8 cellular contexts compared by ENCODE assay signal in the genomic region with DNA sequence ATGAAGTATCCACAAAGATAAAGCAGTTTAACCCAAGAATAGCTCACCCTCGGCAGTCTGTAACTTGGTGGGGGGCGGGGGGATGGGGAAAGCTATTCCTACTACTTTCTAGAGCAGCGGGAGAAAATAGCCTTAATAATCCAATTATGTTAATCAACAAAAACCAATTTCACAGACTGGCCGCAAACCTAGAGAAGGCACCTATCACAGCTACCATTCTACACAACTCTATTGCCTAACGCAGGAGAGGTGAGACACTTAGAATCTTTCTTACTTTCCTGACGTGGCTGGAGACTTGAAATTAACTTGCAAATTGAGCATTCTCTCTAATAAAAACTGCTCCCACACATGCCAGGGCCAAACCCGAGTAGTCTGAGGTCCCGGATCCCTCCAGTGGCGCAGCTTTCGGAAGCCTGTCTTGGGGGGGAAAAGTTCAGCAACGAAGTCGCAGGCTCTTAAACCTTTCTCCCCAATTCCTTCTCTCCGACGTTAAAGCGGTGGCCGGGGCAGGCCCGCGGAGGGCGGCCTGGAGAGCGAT. TPM values are rescaled to one million over a fixed set of nuclear protein-coding genes. Genes with fewer than 3 reads are reported as not detected.
A peak's percentile ranks its signal among the peaks of the same experiment; 100 is the strongest.
DNase-seq lines count a peak whose midpoint lies in the region; ATAC-seq, FAIRE-seq and TF ChIP-seq lines count a peak whose summit lies in the region.

No MANE protein-coding gene starts in this region.

- H3K9me3 ChIP-seq in A549 (no peaks in the 10 kb centered on the region), OCI-LY7 (ENCODE audit: low read length) (no peaks in the 10 kb centered on the region), endothelial cell of umbilical vein (replicated peaks; ENCODE audit: control insufficient read depth, insufficient read depth, low read length) (no peaks in the 10 kb centered on the region)

- CTCF ChIA-PET in A549 (lab: Yijun Ruan, JAX) (interaction anchor here (0.9 to 3.0 kb wide), 8 partner anchors 9 to 277 kb away, joined by 3 to 11 read pairs (median 4); a partner anchor contains a TSS), OCI-LY7 (lab: Charles Lee; ENCODE audit: unreplicated experiment) (no interaction called here), endothelial cell of umbilical vein (lab: Charles Lee) (interaction anchor here (1.2 to 1.6 kb wide), 3 partner anchors 50 to 113 kb away, joined by 4 to 7 read pairs (median 5); no protein-coding TSS in a partner anchor)

- no peak for TF ChIP-seq RAD21 in A549 (conservative IDR thresholded peaks at IDR 0.05 in 1 of 2, IDR thresholded peaks at IDR 0.05 in 1 of 2)

- WGBS in A549 (ENCODE audit: missing lambda C conversion rate), result 3% methylated on average over 20 of the region's 20 CpGs

- H2AFZ ChIP-seq in OCI-LY7 (ENCODE audit: low read length) (peak overlapping the region; percentile 40; the same call in 1 of the 2 replicates), endothelial cell of umbilical vein (ENCODE audit: low read depth, low read length) (peak overlapping the region; percentile 85)

- no peaks in the 10 kb centered on the region for H3K9me1 ChIP-seq in endothelial cell of umbilical vein (replicated peaks; ENCODE audit: control insufficient read depth, extremely low read depth, insufficient read depth, low read length)

- ATAC-seq in A549 (peak; percentile 12 to 13; a peak in 5 of 6 replicates), GM19395 (IDR thresholded peaks at IDR 0.05; ENCODE audit: unreplicated experiment) (peak; percentile 8), omental fat pad (ENCODE audit: low FRiP score) (peak; percentile 6)

- peaks cover 25% of the 10 kb centered on the region; the same call in 1 of the 2 replicates for H3K36me3 ChIP-seq in OCI-LY7 (ENCODE audit: insufficient read depth, low read length)
- H3K36me3 ChIP-seq in endothelial cell of umbilical vein (ENCODE audit: control insufficient read depth in 2 of 2, extremely low read depth in 1 of 2, insufficient read depth in 2 of 2, low read length in 2 of 2), result peaks cover 0 to 10% of the 10 kb centered on the region in 2 experiments

- POLR2A ChIA-PET in A549 (lab: Yijun Ruan, JAX) (interaction anchor here (0.6 to 2.6 kb wide), 13 partner anchors 11 to 463 kb away, joined by 3 to 37 read pairs (median 5); a partner anchor contains a TSS), OCI-LY7 (lab: Charles Lee) (interaction anchor here (0.7 kb wide), 1 partner anchor 16 kb away, joined by 4 read pairs; no protein-coding TSS in a partner anchor), endothelial cell of umbilical vein (lab: Charles Lee) (interaction anchor here (0.6 to 1.1 kb wide), 2 partner anchors 17 to 28 kb away, joined by 3 read pairs; no protein-coding TSS in a partner anchor)

- H3K4me1 ChIP-seq in A549, result peaks cover 13% of the 10 kb centered on the region; the same call in 2 of the 3 replicates
- peaks cover 16% of the 10 kb centered on the region for H3K4me1 ChIP-seq in OCI-LY7 (ENCODE audit: insufficient read depth, low read length, poor library complexity, severe bottlenecking)
- H3K4me1 ChIP-seq in endothelial cell of umbilical vein (ENCODE audit: control insufficient read depth, extremely low read depth, insufficient read depth, low read length), result peaks cover 7% of the 10 kb centered on the region

- no TSS peak for BruUV-seq in OCI-LY7 (replicated peaks; lab: Mats Ljungman, UMichigan)
- BruUV-seq in endothelial cell of umbilical vein (replicated peaks; lab: Mats Ljungman, UMichigan), result TSS peak; percentile 31

- H3K79me2 ChIP-seq in OCI-LY7 (ENCODE audit: insufficient read depth, low read depth, low read length) (peaks cover 28% of the 10 kb centered on the region), endothelial cell of umbilical vein (ENCODE audit: control insufficient read depth, insufficient read depth, low read length) (peaks cover 26% of the 10 kb centered on the region)

- H4K20me1 ChIP-seq in OCI-LY7 (ENCODE audit: insufficient read depth, low read length), result no peaks in the 10 kb centered on the region
- no peaks in the 10 kb centered on the region for H4K20me1 ChIP-seq in endothelial cell of umbilical vein (replicated peaks; ENCODE audit: control insufficient read depth, extremely low read depth, insufficient read depth, low read length)

- H3K9ac ChIP-seq in endothelial cell of umbilical vein (replicated peaks; ENCODE audit: extremely low read depth, insufficient read depth, low read length), result peak overlapping the region; percentile 95

- DNase-seq in A549 (ENCODE audit: low read depth in 1 of 2, low spot score in 1 of 2), result no peak
- peak; percentile 25 for DNase-seq in OCI-LY7 (ENCODE audit: low spot score)
- DNase-seq in endothelial cell of umbilical vein (ENCODE audit: low read depth, low spot score), result no peak
- no peak for DNase-seq in omental fat pad (ENCODE audit: low spot score)
- DNase-seq in NCI-H526 treated with DMSO at 0.1 percent for 48 hours (lab: John Stamatoyannopoulos, UW), result no peak
- DNase-seq in Ammon's horn (ENCODE audit: low spot score), result no peak
- no peak for DNase-seq in activated effector memory CD4-positive, alpha-beta T cell treated with anti-CD3 and anti-CD28 coated beads, Interleukin-2, amount 50 U/mL, for 16 hours

- H3K27me3 ChIP-seq in endothelial cell of umbilical vein (ENCODE audit: control insufficient read depth in 2 of 2, insufficient read depth in 2 of 2, low read length in 2 of 2), result no peaks in the 10 kb centered on the region

- intact Hi-C loops in OCI-LY7 (cut with micrococcal nuclease; ENCODE audit: unreplicated experiment) (no loop called here), endothelial cell of umbilical vein (cut with micrococcal nuclease) (loop anchor here (1.0 to 2.0 kb wide), 2 partner anchors 33 to 50 kb away; a partner anchor contains a TSS)

- no peak for TF ChIP-seq EP300 in A549 (IDR thresholded peaks at IDR 0.05)

- dilution Hi-C loops in endothelial cell of umbilical vein (cut with MboI; ENCODE audit: extremely low pct_ligation_motif_present, low sequenced_read_pairs), result no loop called here

- FAIRE-seq in A549 (lab: Jason Lieb, UNC) (no peak), endothelial cell of umbilical vein (lab: Jason Lieb, UNC) (no peak)

- H3K27ac ChIP-seq in A549 (peak overlapping the region; percentile 97 to 99), OCI-LY7 (ENCODE audit: low read depth, low read length, poor library complexity, severe bottlenecking) (peak overlapping the region; percentile 54), endothelial cell of umbilical vein (ENCODE audit: insufficient read depth, low read depth, low read length) (peak overlapping the region; percentile 69)

- no peaks in the 10 kb centered on the region for H3K9me2 ChIP-seq in OCI-LY7 (ENCODE audit: insufficient read depth, low read length)

- no peak for TF ChIP-seq CTCF in A549 (IDR thresholded peaks at IDR 0.05)
- no peak for TF ChIP-seq CTCF in OCI-LY7 (conservative IDR thresholded peaks at IDR 0.05; ENCODE audit: low read length)
- no peak for TF ChIP-seq CTCF in endothelial cell of umbilical vein (IDR thresholded peaks at IDR 0.05; ENCODE audit: extremely low read depth in 1 of 2, insufficient read depth in 1 of 2, low read depth in 1 of 2, low read length in 2 of 2)
- no peak for TF ChIP-seq CTCF in omental fat pad (IDR thresholded peaks at IDR 0.05)

- H3K4me2 ChIP-seq in A549 (peak overlapping the region; percentile 98), OCI-LY7 (ENCODE audit: low read length) (peak overlapping the region; percentile 88), endothelial cell of umbilical vein (ENCODE audit: insufficient read depth, low read length) (peak overlapping the region; percentile 99)

- TF ChIP-seq POLR2A in A549 (IDR thresholded peaks at IDR 0.05; ENCODE audit: low read length) (no peak), endothelial cell of umbilical vein (IDR thresholded peaks at IDR 0.05; ENCODE audit: low read depth, low read length) (no peak)

- H3K4me3 ChIP-seq in A549 (peak overlapping the region; percentile 75), OCI-LY7 (ENCODE audit: low read depth, low read length, poor library complexity, severe bottlenecking) (peak overlapping the region; percentile 91), endothelial cell of umbilical vein (replicated peaks in 1 of 3; ENCODE audit: insufficient read depth in 1 of 3, low read depth in 1 of 3, low read length in 3 of 3) (peak overlapping the region; percentile 70 to 99 (median 98))

RNA-seq across cellular contexts. Expression of a gene that starts 0.8 kb away (rescaled TPM):
- polyA plus RNA-seq in A549 (2011; rRNA removed), result 4.7 and 13.1 TPM in 2 replicates
- 8.1 and 13.5 TPM in 2 replicates for polyA plus RNA-seq in A549 (2012; cell fraction: cytosol; rRNA removed)
- 39.5 and 57.3 TPM in 2 replicates for polyA plus RNA-seq in A549 (2012; cell fraction: nucleus; rRNA removed)
- 17.0 to 17.9 TPM (median 17.2 TPM) in 3 replicates for polyA plus RNA-seq in A549 (2017; fragmentation: RNase III; extraction: RNeasy Plus Mini Kit Qiagen cat#74134 plus additional on column Dnase treatment)
- 43.5 and 48.4 TPM in 2 replicates for polyA minus RNA-seq in A549 (2011; rRNA and poly(A)+ RNA removed)
- total RNA-seq in OCI-LY7 (2014; rRNA removed; shearing (Covaris generic)), result 10.2 and 12.5 TPM in 2 replicates
- 17.8 and 18.8 TPM in 2 replicates for total RNA-seq in OCI-LY7 (2022)
- 42.2 and 43.0 TPM in 2 replicates for total RNA-seq in endothelial cell of umbilical vein
- polyA plus RNA-seq in endothelial cell of umbilical vein, result 39.1 and 40.1 TPM in 2 replicates
- 27.4 and 28.6 TPM in 2 replicates for polyA plus RNA-seq in endothelial cell of umbilical vein (2011; cell fraction: cytosol; rRNA removed)
- 36.6 and 53.1 TPM in 2 replicates for polyA plus RNA-seq in endothelial cell of umbilical vein (2011; cell fraction: nucleus; rRNA removed)
- 31.8 and 35.6 TPM in 2 replicates for polyA plus RNA-seq in endothelial cell of umbilical vein (2012)
- 72.0 and 79.0 TPM in 2 replicates for polyA minus RNA-seq in endothelial cell of umbilical vein
- polyA minus RNA-seq in endothelial cell of umbilical vein (2011; cell fraction: cytosol; rRNA and poly(A)+ RNA removed), result 6.5 TPM
- 43.8 and 68.7 TPM in 2 replicates for polyA minus RNA-seq in endothelial cell of umbilical vein (2011; cell fraction: nucleus; rRNA and poly(A)+ RNA removed)
- 10 to 100 TPM; 19.1 to 36.1 (median 25.1) TPM for total RNA-seq in omental fat pad

RNA-seq across cellular contexts. Expression of a gene that starts 0.9 kb away (rescaled TPM):
- polyA plus RNA-seq in A549 (2011; rRNA removed) (13.2 and 16.2 TPM in 2 replicates), A549 (2017; fragmentation: RNase III; extraction: RNeasy Plus Mini Kit Qiagen cat#74134 plus additional on column Dnase treatment) (14.8 to 21.4 TPM (median 16.7 TPM) in 3 replicates), endothelial cell of umbilical vein (13.7 and 14.5 TPM in 2 replicates)
- polyA plus RNA-seq in A549 (2012; cell fraction: cytosol; rRNA removed), result 6.4 and 8.2 TPM in 2 replicates
- 3.8 and 4.8 TPM in 2 replicates for polyA plus RNA-seq in A549 (2012; cell fraction: nucleus; rRNA removed)
- 14.4 and 16.6 TPM in 2 replicates for polyA minus RNA-seq in A549 (2011; rRNA and poly(A)+ RNA removed)
- 3.8 and 5.6 TPM in 2 replicates for total RNA-seq in OCI-LY7 (2014; rRNA removed; shearing (Covaris generic))
- total RNA-seq in OCI-LY7 (2022) (5.8 and 12.1 TPM in 2 replicates), endothelial cell of umbilical vein (19.4 and 20.1 TPM in 2 replicates), omental fat pad (10 to 100 TPM in 1 of 4 donors, 1 to 10 TPM in 3; 5.0 to 14.9 (median 7.2) TPM)
- 13.9 and 15.2 TPM in 2 replicates for polyA plus RNA-seq in endothelial cell of umbilical vein (2011; cell fraction: cytosol; rRNA removed)
- polyA plus RNA-seq in endothelial cell of umbilical vein (2011; cell fraction: nucleus; rRNA removed), result 9.1 and 10.9 TPM in 2 replicates
- 20.8 and 22.1 TPM in 2 replicates for polyA plus RNA-seq in endothelial cell of umbilical vein (2012)
- 13.9 and 16.8 TPM in 2 replicates for polyA minus RNA-seq in endothelial cell of umbilical vein
- polyA minus RNA-seq in endothelial cell of umbilical vein (2011; cell fraction: cytosol; rRNA and poly(A)+ RNA removed), result 3.7 TPM
- polyA minus RNA-seq in endothelial cell of umbilical vein (2011; cell fraction: nucleus; rRNA and poly(A)+ RNA removed), result 3.6 and 9.3 TPM in 2 replicates

RNA-seq across cellular contexts. Expression of a gene that starts 33.4 kb away (rescaled TPM):
- polyA plus RNA-seq in A549 (2011; rRNA removed) (38.3 and 45.7 TPM in 2 replicates), A549 (2017; fragmentation: RNase III; extraction: RNeasy Plus Mini Kit Qiagen cat#74134 plus additional on column Dnase treatment) (84.1 to 93.0 TPM (median 87.8 TPM) in 3 replicates), endothelial cell of umbilical vein (5.0 and 6.2 TPM in 2 replicates)
- 37.6 and 38.7 TPM in 2 replicates for polyA plus RNA-seq in A549 (2012; cell fraction: cytosol; rRNA removed)
- 40.7 and 56.7 TPM in 2 replicates for polyA plus RNA-seq in A549 (2012; cell fraction: nucleus; rRNA removed)
- 62.1 and 63.8 TPM in 2 replicates for polyA minus RNA-seq in A549 (2011; rRNA and poly(A)+ RNA removed)
- total RNA-seq in OCI-LY7 (2014; rRNA removed; shearing (Covaris generic)), result 71.4 and 85.8 TPM in 2 replicates
- total RNA-seq in OCI-LY7 (2022) (48.1 and 58.7 TPM in 2 replicates), endothelial cell of umbilical vein (35.0 and 39.9 TPM in 2 replicates), omental fat pad (100 to 1,000 TPM in 1 of 4 donors, 10 to 100 TPM in 3; 31.6 to 124 (median 40.8) TPM)
- 11.3 and 11.9 TPM in 2 replicates for polyA plus RNA-seq in endothelial cell of umbilical vein (2011; cell fraction: cytosol; rRNA removed)
- 26.3 and 31.0 TPM in 2 replicates for polyA plus RNA-seq in endothelial cell of umbilical vein (2011; cell fraction: nucleus; rRNA removed)
- polyA plus RNA-seq in endothelial cell of umbilical vein (2012), result 29.8 and 40.8 TPM in 2 replicates
- polyA minus RNA-seq in endothelial cell of umbilical vein, result 18.7 and 20.1 TPM in 2 replicates
- polyA minus RNA-seq in endothelial cell of umbilical vein (2011; cell fraction: cytosol; rRNA and poly(A)+ RNA removed), result 30.8 TPM
- polyA minus RNA-seq in endothelial cell of umbilical vein (2011; cell fraction: nucleus; rRNA and poly(A)+ RNA removed), result 20.0 and 21.3 TPM in 2 replicates

RNA-seq across cellular contexts. Expression of a gene that starts 34.5 kb away (rescaled TPM):
- polyA plus RNA-seq in A549 (2011; rRNA removed) (24.9 and 37.0 TPM in 2 replicates), A549 (2017; fragmentation: RNase III; extraction: RNeasy Plus Mini Kit Qiagen cat#74134 plus additional on column Dnase treatment) (45.3 to 55.3 TPM (median 53.3 TPM) in 3 replicates), endothelial cell of umbilical vein (94.5 and 122 TPM in 2 replicates)
- polyA plus RNA-seq in A549 (2012; cell fraction: cytosol; rRNA removed), result 75.9 and 88.8 TPM in 2 replicates
- 512 and 551 TPM in 2 replicates for polyA plus RNA-seq in A549 (2012; cell fraction: nucleus; rRNA removed)
- 29.3 and 30.7 TPM in 2 replicates for polyA minus RNA-seq in A549 (2011; rRNA and poly(A)+ RNA removed)
- total RNA-seq in OCI-LY7 (2014; rRNA removed; shearing (Covaris generic)), result 38.4 and 44.0 TPM in 2 replicates
- total RNA-seq in OCI-LY7 (2022) (49.0 and 50.6 TPM in 2 replicates), endothelial cell of umbilical vein (61.6 and 64.3 TPM in 2 replicates), omental fat pad (10 to 100 TPM; 30.8 to 50.7 (median 39.8) TPM)
- 36.9 and 56.4 TPM in 2 replicates for polyA plus RNA-seq in endothelial cell of umbilical vein (2011; cell fraction: cytosol; rRNA removed)
- 460 and 617 TPM in 2 replicates for polyA plus RNA-seq in endothelial cell of umbilical vein (2011; cell fraction: nucleus; rRNA removed)
- 51.1 and 66.4 TPM in 2 replicates for polyA plus RNA-seq in endothelial cell of umbilical vein (2012)
- 49.9 and 66.8 TPM in 2 replicates for polyA minus RNA-seq in endothelial cell of umbilical vein
- polyA minus RNA-seq in endothelial cell of umbilical vein (2011; cell fraction: cytosol; rRNA and poly(A)+ RNA removed), result 8.0 TPM
- polyA minus RNA-seq in endothelial cell of umbilical vein (2011; cell fraction: nucleus; rRNA and poly(A)+ RNA removed), result 53.6 and 75.9 TPM in 2 replicates
